2 cellular contexts compared by ENCODE assay signal in genomic region chr10:15739437-15739970, GRCh38.
TF ChIP-seq lines count a peak whose summit lies in the region.

No MANE protein-coding gene starts in this region.

TF ChIP-seq in HCT116, 20 proteins besides CTCF, POLR2A, EP300 and RAD21:
- TF ChIP-seq EZH2 (IDR thresholded peaks at IDR 0.05) (no peak), TCF7L2 (IDR thresholded peaks at IDR 0.05; ENCODE audit: borderline replicate concordance, extremely low read depth, insufficient read depth, insufficient read length) (peak; percentile 72)

TF ChIP-seq in K562, 482 proteins besides CTCF, POLR2A, EP300 and RAD21:
- no peak for TF ChIP-seq NRF1 (conservative IDR thresholded peaks at IDR 0.05 in 1 of 2, IDR thresholded peaks at IDR 0.05 in 1 of 2)
- TF ChIP-seq ZFP30 (CRISPR knock-in tag; IDR thresholded peaks at IDR 0.05; ENCODE audit: borderline replicate concordance): no peak
- TF ChIP-seq COPS2 (conservative IDR thresholded peaks at IDR 0.05): no peak
- no peak for TF ChIP-seq CBX5 (IDR thresholded peaks at IDR 0.05; ENCODE audit: borderline replicate concordance, low read depth)
- TF ChIP-seq CREB5 (CRISPR knock-in tag; IDR thresholded peaks at IDR 0.05): no peak
- TF ChIP-seq MAFK (IDR thresholded peaks at IDR 0.05; ENCODE audit: low read length): no peak
- no peak for TF ChIP-seq SRSF1 (IDR thresholded peaks at IDR 0.05; ENCODE audit: low read depth, low read length)
